In genomic region chr12:90112668-90113067, GRCh38 we compare ENCODE assay signal across 15 cellular contexts.
A peak's percentile ranks its signal among the peaks of the same experiment; 100 is the strongest.
DNase-seq lines count a peak whose midpoint lies in the region; TF ChIP-seq lines count a peak whose summit lies in the region.
"Had no signal": no experiment of that assay in that cellular context is flagged by ENCODE, and none has a peak within 500 bp of the region (broad histone marks: within the 10 kb centered on the region; RNA-seq: fewer than 3 reads in every experiment).

No MANE protein-coding gene starts in this region.

- H3K27me3 Mint-ChIP-seq in brain, result no peaks in the 10 kb centered on the region
- H3K27me3 Mint-ChIP-seq: T-cell had no signal

- H3K27ac ChIP-seq in effector memory CD4-positive, alpha-beta T cell (ENCODE audit: insufficient read depth, low read length, poor library complexity, severe bottlenecking), result no peak overlapping the region
- H3K27ac ChIP-seq: C4-2B had no signal

- H3K4me3 Mint-ChIP-seq in brain, result peak overlapping the region in 1 of 5 experiments; percentile 16
- H3K4me3 Mint-ChIP-seq: T-cell had no signal

- H3K4me1 ChIP-seq in effector memory CD4-positive, alpha-beta T cell (ENCODE audit: control insufficient read depth, insufficient read depth, low read length, poor library complexity, severe bottlenecking), result no peaks in the 10 kb centered on the region

- H3K4me1 Mint-ChIP-seq in brain, result peaks cover 18% of the 10 kb centered on the region
- H3K4me1 Mint-ChIP-seq: T-cell had no signal

- in situ Hi-C loops in G401 (cut with HindIII; ENCODE audit: low sequenced_read_pairs), result no loop called here

- DNase-seq in G401 (ENCODE audit: low spot score) (peak; percentile 69), NCI-H446 (lab: John Stamatoyannopoulos, UW) (peak; percentile 49 to 69), middle frontal gyrus (ENCODE audit: extremely low spot score, low spot score) (peak; percentile 37), GDM1 (lab: John Stamatoyannopoulos, UW) (no peak), NOMO-1 treated with DMSO at 0.1 percent for 48 hours (lab: John Stamatoyannopoulos, UW; ENCODE audit: unreplicated experiment) (no peak), GM19240 (ENCODE audit: insufficient read length, low spot score) (no peak)
- no peak for DNase-seq in effector memory CD4-positive, alpha-beta T cell
- DNase-seq: ACHN, DMS153, GOT3, NCI-H1092 treated with DMSO at 0.1 percent for 48 hours, SHP77, T-cell had no signal

- H3K36me3 Mint-ChIP-seq in brain, result no peaks in the 10 kb centered on the region
- H3K36me3 Mint-ChIP-seq: T-cell had no signal

- H3K27ac Mint-ChIP-seq in brain, result peak overlapping the region in 3 of 5 experiments; percentile 11 to 68 (median 15)
- H3K27ac Mint-ChIP-seq: T-cell had no signal

- no peaks in the 10 kb centered on the region for H3K27me3 ChIP-seq in effector memory CD4-positive, alpha-beta T cell (replicated peaks; ENCODE audit: control insufficient read depth, insufficient read depth, low read length, poor library complexity, severe bottlenecking)

- H3K4me3 ChIP-seq in effector memory CD4-positive, alpha-beta T cell (ENCODE audit: insufficient read depth, low read depth, low read length, poor library complexity, severe bottlenecking), result no peak overlapping the region

- H3K36me3 ChIP-seq in effector memory CD4-positive, alpha-beta T cell (ENCODE audit: control insufficient read depth, insufficient read depth, low read length), result no peaks in the 10 kb centered on the region

- peaks cover 5 to 15% (median 8%) of the 10 kb centered on the region in 5 experiments for H3K9me3 Mint-ChIP-seq in brain
- H3K9me3 Mint-ChIP-seq: T-cell had no signal

- no peak for TF ChIP-seq CTCF in brain (conservative IDR thresholded peaks at IDR 0.05)

- H3K9me3 ChIP-seq in effector memory CD4-positive, alpha-beta T cell (ENCODE audit: control insufficient read depth, low read length), result no peaks in the 10 kb centered on the region

Comparison
In these comparisons a context has a peak if more than half of its experiments do, and no peak if none do; other contexts are left out.
1. DNase-seq: peak in G401 (single experiment), NCI-H446 (2 of 2) and middle frontal gyrus (single experiment); none in effector memory CD4-positive, alpha-beta T cell (0 of 3), GDM1 (single experiment), NOMO-1 treated with DMSO at 0.1 percent for 48 hours (single experiment) and GM19240 (single experiment).